Comparison of ENCODE assay signal across 8 cellular contexts in genomic region chr20:34703573-34704176, GRCh38. TPM values are rescaled to one million over a fixed set of nuclear protein-coding genes. Genes with fewer than 3 reads are reported as not detected.
DNase-seq lines count a peak whose midpoint lies in the region; ATAC-seq and TF ChIP-seq lines count a peak whose summit lies in the region.

No MANE protein-coding gene starts in this region.

- ATAC-seq in HG03571 (IDR thresholded peaks at IDR 0.05; ENCODE audit: unreplicated experiment) (no peak), HG02981 (IDR thresholded peaks at IDR 0.05; ENCODE audit: unreplicated experiment) (no peak)

- H3K4me1 ChIP-seq in tibial artery: peaks cover 0 to 25% (median 16%) of the 10 kb centered on the region in 4 donors

- H3K36me3 ChIP-seq in tibial artery: no peaks in the 10 kb centered on the region

- H3K27me3 ChIP-seq in tibial artery: no peaks in the 10 kb centered on the region

- peak overlapping the region; percentile 99 for H3K27ac ChIP-seq in cingulate gyrus (ENCODE audit: low read depth, low read length)
- H3K27ac ChIP-seq in tibial artery: peak overlapping the region; percentile 96 to 99

- peak; percentile 74 for DNase-seq in activated CD8-positive, alpha-beta memory T cell treated with anti-CD3 and anti-CD28 coated beads for 24 hours
- no peak for DNase-seq in activated CD8-positive, alpha-beta memory T cell treated with anti-CD3 and anti-CD28 coated beads, Interleukin-2, amount 50 U/mL, for 4 hours
- peak; percentile 43 for DNase-seq in RPMI8226
- DNase-seq in lung microvascular endothelial cell (ENCODE audit: low read depth in 2 of 2): peak; percentile 25 to 27
- no peak for DNase-seq in tibial artery

- peak overlapping the region; percentile 84 to 88 for H3K4me3 ChIP-seq in tibial artery

- intact Hi-C loops in tibial artery (cut with DNase I; ENCODE audit: low total_unique reads): no loop called here

- H3K9me3 ChIP-seq in tibial artery: no peaks in the 10 kb centered on the region

- TF ChIP-seq CTCF in tibial artery (IDR thresholded peaks at IDR 0.05): no peak

RNA-seq across cellular contexts. Expression of gene TP53INP2, which starts 0.5 kb away (rescaled TPM):
- total RNA-seq in lung microvascular endothelial cell: 3.5 and 3.6 TPM in 2 replicates

RNA-seq across cellular contexts. Expression of gene PIGU, which starts 26.8 kb away (rescaled TPM):
- 3.9 and 5.0 TPM in 2 replicates for total RNA-seq in lung microvascular endothelial cell

Comparison
In these comparisons a context has a peak if more than half of its experiments do, and no peak if none do; other contexts are left out.
1. DNase-seq: peak in activated CD8-positive, alpha-beta memory T cell treated with anti-CD3 and anti-CD28 coated beads for 24 hours (single experiment), RPMI8226 (single experiment) and lung microvascular endothelial cell (2 of 2); none in activated CD8-positive, alpha-beta memory T cell treated with anti-CD3 and anti-CD28 coated beads, Interleukin-2, amount 50 U/mL, for 4 hours (single experiment) and tibial artery (0 of 2).